ENCODE assay signal across 10 cellular contexts in genomic region chr2:230664128-230664527, GRCh38. TPM values are rescaled to one million over a fixed set of nuclear protein-coding genes. Genes with fewer than 3 reads are reported as not detected.
DNase-seq lines count a peak whose midpoint lies in the region; ATAC-seq and TF ChIP-seq lines count a peak whose summit lies in the region.
"Had no signal": no experiment of that assay in that cellular context is flagged by ENCODE, and none has a peak within 500 bp of the region (broad histone marks: within the 10 kb centered on the region; RNA-seq: fewer than 3 reads in every experiment).

No MANE protein-coding gene starts in this region.

- H3K27ac ChIP-seq in SK-N-SH (ENCODE audit: low read depth in 2 of 2, low read length in 1 of 2), result no peak overlapping the region
- no peak overlapping the region for H3K27ac ChIP-seq in uterus

- no peak for TF ChIP-seq POLR2A in uterus (IDR thresholded peaks at IDR 0.05)

- H3K4me2 ChIP-seq in SK-N-SH, result no peak overlapping the region

- H3K9me2 ChIP-seq in SK-N-SH, result no peaks in the 10 kb centered on the region

- no peaks in the 10 kb centered on the region for H3F3A ChIP-seq in SK-N-SH (replicated peaks; ENCODE audit: insufficient read depth)

- H3K27ac Mint-ChIP-seq in activated naive CD8-positive, alpha-beta T cell treated with anti-CD3 and anti-CD28 coated beads, Interleukin-2, amount 50 U/mL, for 24 hours, result peak overlapping the region; percentile 85
- H3K27ac Mint-ChIP-seq in progenitor cell of endocrine pancreas, result no peak overlapping the region

- H3K27me3 Mint-ChIP-seq in activated naive CD8-positive, alpha-beta T cell treated with anti-CD3 and anti-CD28 coated beads, Interleukin-2, amount 50 U/mL, for 24 hours, result no peaks in the 10 kb centered on the region
- H3K27me3 Mint-ChIP-seq in progenitor cell of endocrine pancreas, result peaks cover 7% of the 10 kb centered on the region

- no peak overlapping the region for H3K4me3 Mint-ChIP-seq in activated naive CD8-positive, alpha-beta T cell treated with anti-CD3 and anti-CD28 coated beads, Interleukin-2, amount 50 U/mL, for 24 hours
- H3K4me3 Mint-ChIP-seq in progenitor cell of endocrine pancreas (ENCODE audit: low read depth), result no peak overlapping the region

- 87% methylated on average over 4 of the region's 4 CpGs for WGBS in SK-N-SH (ENCODE audit: low lambda C conversion rate)

- no peak overlapping the region for H2AFZ ChIP-seq in SK-N-SH (ENCODE audit: low read depth)

- no peak overlapping the region for H3K9ac ChIP-seq in SK-N-SH

- H3K4me3 ChIP-seq in SK-N-SH (ENCODE audit: low read depth in 2 of 2, low read length in 1 of 2) (no peak overlapping the region), uterus (no peak overlapping the region)

- no peak for TF ChIP-seq RAD21 in SK-N-SH (IDR thresholded peaks at IDR 0.05; ENCODE audit: low read length)

- no peaks in the 10 kb centered on the region for H3K36me3 Mint-ChIP-seq in activated naive CD8-positive, alpha-beta T cell treated with anti-CD3 and anti-CD28 coated beads, Interleukin-2, amount 50 U/mL, for 24 hours (ENCODE audit: low read depth)
- no peaks in the 10 kb centered on the region for H3K36me3 Mint-ChIP-seq in progenitor cell of endocrine pancreas (ENCODE audit: insufficient read depth)

- intact Hi-C loops in uterus (cut with DNase I; ENCODE audit: low total_unique reads), result no loop called here

- POLR2A ChIA-PET in SK-N-SH (lab: Yijun Ruan, JAX), result no interaction called here

- H3K36me3 ChIP-seq in SK-N-SH (replicated peaks in 1 of 2; ENCODE audit: control insufficient read depth in 1 of 2, insufficient read depth in 2 of 2, low read length in 1 of 2) (no peaks in the 10 kb centered on the region), uterus (no peaks in the 10 kb centered on the region)

- no peak for TF ChIP-seq EP300 in SK-N-SH (IDR thresholded peaks at IDR 0.05; ENCODE audit: borderline replicate concordance in 1 of 2, low read depth in 1 of 2, low read length in 1 of 2)

- H4K20me1 ChIP-seq in SK-N-SH (ENCODE audit: insufficient read depth), result no peaks in the 10 kb centered on the region

- H3K27me3 ChIP-seq in SK-N-SH (ENCODE audit: insufficient read depth) (no peaks in the 10 kb centered on the region), uterus (no peaks in the 10 kb centered on the region)

- ATAC-seq in SK-N-SH treated with all-trans-retinoic acid at 6 μM for 48 hours, result peak; percentile 68
- no peak for ATAC-seq in activated naive CD8-positive, alpha-beta T cell treated with anti-CD3 and anti-CD28 coated beads, Interleukin-2, amount 50 U/mL, for 24 hours

- no peaks in the 10 kb centered on the region for H3K79me2 ChIP-seq in SK-N-SH (ENCODE audit: insufficient read depth)

- no peaks in the 10 kb centered on the region for H3K9me3 Mint-ChIP-seq in activated naive CD8-positive, alpha-beta T cell treated with anti-CD3 and anti-CD28 coated beads, Interleukin-2, amount 50 U/mL, for 24 hours
- no peaks in the 10 kb centered on the region for H3K9me3 Mint-ChIP-seq in progenitor cell of endocrine pancreas (ENCODE audit: low read depth)

- no peak for DNase-seq in SK-N-SH
- peak; percentile 64 for DNase-seq in NCI-H2029 (lab: John Stamatoyannopoulos, UW)
- peak; percentile 40 for DNase-seq in activated naive CD8-positive, alpha-beta T cell treated with anti-CD3 and anti-CD28 coated beads, Interleukin-2, amount 50 U/mL, for 24 hours
- DNase-seq in occipital lobe (lab: John Stamatoyannopoulos, UW), result peak; percentile 14
- DNase-seq in CD1c-positive myeloid dendritic cell (ENCODE audit: extremely low spot score), result no peak
- DNase-seq in uterus, result no peak
- DNase-seq in progenitor cell of endocrine pancreas (ENCODE audit: low spot score, unreplicated experiment), result no peak
- DNase-seq: activated gamma-delta T cell, NCI-H1694 treated with DMSO at 0.1 percent for 48 hours had no signal

- H3K4me1 ChIP-seq in SK-N-SH (ENCODE audit: control insufficient read depth in 1 of 2, insufficient read depth in 2 of 2, low read depth in 1 of 2, low read length in 1 of 2) (peaks cover 0 to 4% of the 10 kb centered on the region in 2 experiments; a peak in 1 of 4 replicates), uterus (no peaks in the 10 kb centered on the region)

- no peak for TF ChIP-seq CTCF in SK-N-SH (IDR thresholded peaks at IDR 0.05)
- no peak for TF ChIP-seq CTCF in uterus (IDR thresholded peaks at IDR 0.05)
- TF ChIP-seq CTCF in progenitor cell of endocrine pancreas (IDR thresholded peaks at IDR 0.05; ENCODE audit: unreplicated experiment), result no peak

- no peaks in the 10 kb centered on the region for H3K9me3 ChIP-seq in SK-N-SH
- H3K9me3 ChIP-seq in uterus, result no peaks in the 10 kb centered on the region

- H3K4me1 Mint-ChIP-seq in activated naive CD8-positive, alpha-beta T cell treated with anti-CD3 and anti-CD28 coated beads, Interleukin-2, amount 50 U/mL, for 24 hours, result peaks cover 100% of the 10 kb centered on the region
- peaks cover 7% of the 10 kb centered on the region for H3K4me1 Mint-ChIP-seq in progenitor cell of endocrine pancreas (ENCODE audit: low read depth)

- CTCF ChIA-PET in SK-N-SH (lab: Yijun Ruan, JAX), result no interaction called here

TF ChIP-seq in SK-N-SH treated with all-trans-retinoic acid at 6 μM for 48 hours, 23 proteins besides CTCF, POLR2A, EP300 and RAD21 (continues in another document):
- no peak for TF ChIP-seq GLIS3 (CRISPR knock-in tag; IDR thresholded peaks at IDR 0.05)
- TF ChIP-seq ZNF70 (CRISPR knock-in tag; IDR thresholded peaks at IDR 0.05), result no peak
- TF ChIP-seq OSR1 (CRISPR knock-in tag; IDR thresholded peaks at IDR 0.05), result no peak
- TF ChIP-seq PATZ1 (CRISPR knock-in tag; IDR thresholded peaks at IDR 0.05; ENCODE audit: borderline replicate concordance), result no peak
- no peak for TF ChIP-seq ZFP3 (CRISPR knock-in tag; IDR thresholded peaks at IDR 0.05)

TF ChIP-seq in SK-N-SH, 30 proteins besides CTCF, POLR2A, EP300 and RAD21 (continues in another document):
- TF ChIP-seq SIN3A (IDR thresholded peaks at IDR 0.05; ENCODE audit: borderline replicate concordance, low read depth, low read length) (no peak), EZH2phosphoT487 (IDR thresholded peaks at IDR 0.05; ENCODE audit: borderline replicate concordance, low read depth) (no peak), RCOR1 (IDR thresholded peaks at IDR 0.05; ENCODE audit: low read length) (no peak), TCF12 (IDR thresholded peaks at IDR 0.05) (no peak), PBX3 (IDR thresholded peaks at IDR 0.05) (no peak), FOXM1 (IDR thresholded peaks at IDR 0.05; ENCODE audit: low read depth) (no peak), USF1 (IDR thresholded peaks at IDR 0.05; ENCODE audit: borderline replicate concordance, low read depth) (no peak), IRF3 (IDR thresholded peaks at IDR 0.05; ENCODE audit: low read depth, low read length) (no peak), USF2 (IDR thresholded peaks at IDR 0.05; ENCODE audit: borderline replicate concordance, low read depth, low read length) (no peak)

RNA-seq across cellular contexts. Expression of gene CAB39, which starts 48.5 kb away (rescaled TPM):
- polyA plus RNA-seq in SK-N-SH (2012; rRNA removed), result 15.7 and 18.7 TPM in 2 replicates
- polyA plus RNA-seq in SK-N-SH (2012; cell fraction: cytosol; rRNA removed), result 24.9 and 27.9 TPM in 2 replicates
- 15.2 and 23.1 TPM in 2 replicates for polyA plus RNA-seq in SK-N-SH (2012; cell fraction: nucleus; rRNA removed)
- total RNA-seq in occipital lobe, result 149 TPM
- total RNA-seq in uterus, result 100 to 1,000 TPM in 1 of 4 donors, 10 to 100 TPM in 3; 33.6 to 121 (median 78.0) TPM
- total RNA-seq in progenitor cell of endocrine pancreas, result 44.1 and 49.0 TPM in 2 replicates

Comparison
In these comparisons a context has a peak if more than half of its experiments do, and no peak if none do; other contexts are left out.
1. DNase-seq: peak in NCI-H2029 (single experiment), activated naive CD8-positive, alpha-beta T cell treated with anti-CD3 and anti-CD28 coated beads, Interleukin-2, amount 50 U/mL, for 24 hours (single experiment) and occipital lobe (single experiment); none in SK-N-SH (single experiment), CD1c-positive myeloid dendritic cell (single experiment), uterus (0 of 2) and progenitor cell of endocrine pancreas (single experiment).